Comparison of ENCODE assay signal across 20 cellular contexts in the genomic region with DNA sequence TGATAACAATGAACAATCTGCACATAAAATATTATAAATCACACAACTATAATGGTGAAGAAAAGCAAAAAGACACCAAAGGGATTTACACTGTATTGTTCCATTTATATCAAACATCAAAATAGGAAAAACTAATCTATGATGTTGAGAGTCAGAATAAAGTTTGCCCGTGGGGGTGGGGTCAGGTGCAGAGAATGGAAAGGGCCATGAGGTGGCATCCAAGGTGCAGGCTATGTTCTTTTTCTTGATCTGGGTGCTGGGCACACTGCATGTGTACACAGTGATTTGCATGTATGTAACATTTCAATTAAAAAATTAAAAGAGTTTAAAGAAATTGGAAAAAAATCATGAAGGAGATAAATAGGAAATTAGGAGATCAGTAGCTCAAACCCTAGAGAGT.
DNase-seq lines count a peak whose midpoint lies in the region; ATAC-seq, FAIRE-seq and TF ChIP-seq lines count a peak whose summit lies in the region.
"Had no signal": no experiment of that assay in that cellular context is flagged by ENCODE, and none has a peak within 500 bp of the region (broad histone marks: within the 10 kb centered on the region; RNA-seq: fewer than 3 reads in every experiment).

No MANE protein-coding gene starts in this region.

- H3K27ac ChIP-seq in H1 (ENCODE audit: low read depth, low read length) = no peak overlapping the region
- no peak overlapping the region for H3K27ac ChIP-seq in tibial nerve
- H3K27ac ChIP-seq: HL-60 had no signal

- H3K4me2 ChIP-seq in H1 (ENCODE audit: insufficient read depth in 1 of 2, low read depth in 2 of 2, low read length in 2 of 2) = no peak overlapping the region

- no peak overlapping the region for H2BK120ac ChIP-seq in H1 (replicated peaks; ENCODE audit: low read depth, low read length)

- H4K20me1 ChIP-seq in H1 (replicated peaks in 1 of 2; ENCODE audit: control insufficient read depth in 1 of 2, insufficient read depth in 2 of 2, low read length in 2 of 2) = no peaks in the 10 kb centered on the region

- no peaks in the 10 kb centered on the region for H3K79me1 ChIP-seq in H1 (ENCODE audit: low read depth, low read length)

- no peak overlapping the region for H4K91ac ChIP-seq in H1 (replicated peaks; ENCODE audit: insufficient read length, low read length)

- CTCF ChIA-PET in MCF 10A (lab: Yijun Ruan, JAX) = no interaction called here
- CTCF ChIA-PET in H1 (lab: Charles Lee; ENCODE audit: partially characterized antibody) = interaction anchor here (2.0 kb wide), 1 partner anchor 123 kb away, joined by 4 read pairs; no protein-coding TSS in a partner anchor

- POLR2A ChIA-PET in MCF 10A (lab: Yijun Ruan, JAX) (no interaction called here), H1 (lab: Charles Lee; ENCODE audit: partially characterized antibody) (no interaction called here)

- in situ Hi-C loops in T47D (cut with HindIII; ENCODE audit: low pct_unique_long_range_greater_than_20kb, low sequenced_read_pairs) = no loop called here

- H2AK5ac ChIP-seq in H1 (ENCODE audit: low read depth, low read length) = no peak overlapping the region

- H3K18ac ChIP-seq in H1 (ENCODE audit: extremely low read depth, low read length) = no peak overlapping the region

- peak; percentile 61 to 65 for TF ChIP-seq RAD21 in H1 (IDR thresholded peaks at IDR 0.05 in 1 of 2, conservative IDR thresholded peaks at IDR 0.05 in 1 of 2; ENCODE audit: low read depth in 2 of 2, low read length in 2 of 2)

- 88% methylated on average over 1 of the region's 1 CpG; no CpG with 5 or more reads in 1 of the 2 experiments for WGBS in H1 (ENCODE audit: extremely low coverage in 1 of 2, insufficient coverage in 1 of 2, insufficient read length in 1 of 2, insufficient replicate concordance in 2 of 2, low coverage in 1 of 2, low lambda C conversion rate in 2 of 2, missing lambda C conversion rate in 1 of 2), 2 experiments
- 91 to 94% methylated on average over 1 of the region's 1 CpG for WGBS in tibial nerve, 2 donors

- H3K36me3 ChIP-seq in H1 (ENCODE audit: control insufficient read depth in 2 of 4, insufficient read depth in 4 of 4, low read length in 3 of 4) (no peaks in the 10 kb centered on the region), tibial nerve (no peaks in the 10 kb centered on the region)

- TF ChIP-seq EP300 in H1 (IDR thresholded peaks at IDR 0.05; ENCODE audit: borderline replicate concordance in 1 of 2, low read depth in 2 of 2, low read length in 2 of 2) (no peak), tibial nerve (IDR thresholded peaks at IDR 0.05) (no peak)

- no peak overlapping the region for H2AFZ ChIP-seq in H1 (ENCODE audit: low read length)

- DNase-seq in T47D (ENCODE audit: low read depth in 1 of 2, low spot score in 1 of 2) (peak; percentile 26 to 56), MCF 10A (ENCODE audit: unreplicated experiment) (no peak), NCI-H69 (lab: John Stamatoyannopoulos, UW) (peak; percentile 55), H1 (ENCODE audit: low read depth in 1 of 2, low spot score in 2 of 2) (no peak), tibial nerve (ENCODE audit: low spot score in 2 of 2) (no peak), SK-N-DZ (ENCODE audit: low spot score) (no peak)
- DNase-seq: ACHN, AML-193, COR-L47, NCI-H1436 treated with DMSO at 0.1 percent for 48 hours, NCI-H2081, NCI-H2227 treated with DMSO at 0.1 percent for 48 hours, NCI-H524 treated with DMSO at 0.1 percent for 48 hours, T-helper 2 cell had no signal

- no peaks in the 10 kb centered on the region for H3K36me3 Mint-ChIP-seq in MCF 10A (ENCODE audit: insufficient read depth, unreplicated experiment)

- no peak overlapping the region for H2BK15ac ChIP-seq in H1 (ENCODE audit: low read length)

- TF ChIP-seq POLR2A in H1 (IDR thresholded peaks at IDR 0.05; ENCODE audit: control extremely low read depth in 1 of 2, low read depth in 2 of 2, low read length in 2 of 2) (no peak), tibial nerve (IDR thresholded peaks at IDR 0.05) (no peak)

- H3K27me3 ChIP-seq in H1 (replicated peaks in 1 of 4; ENCODE audit: control insufficient read depth in 3 of 4, extremely low read depth in 1 of 4, insufficient read depth in 3 of 4, low read length in 3 of 4) = no peaks in the 10 kb centered on the region
- H3K27me3 ChIP-seq in tibial nerve = no peaks in the 10 kb centered on the region

- H3K4me1 ChIP-seq in H1 (replicated peaks in 1 of 4; ENCODE audit: control insufficient read depth in 3 of 4, insufficient read depth in 4 of 4, low read length in 3 of 4) (no peaks in the 10 kb centered on the region), tibial nerve (no peaks in the 10 kb centered on the region)

- no peak overlapping the region for H3K4ac ChIP-seq in H1 (replicated peaks; ENCODE audit: insufficient read length, low read depth, low read length)

- H3K4me3 ChIP-seq in H1 (ENCODE audit: extremely low read depth in 1 of 4, insufficient read depth in 2 of 4, low read depth in 3 of 4, low read length in 4 of 4) = no peak overlapping the region
- H3K4me3 ChIP-seq in tibial nerve = no peak overlapping the region

- ATAC-seq in GM19397 (IDR thresholded peaks at IDR 0.05; ENCODE audit: unreplicated experiment) = no peak
- ATAC-seq: Panc1, Right ventricle myocardium inferior had no signal

- no TSS peak for BruUV-seq in MCF 10A (replicated peaks; lab: Mats Ljungman, UMichigan)

- H4K8ac ChIP-seq in H1 (ENCODE audit: extremely low read depth, insufficient read depth, low read length) = no peak overlapping the region

- H3K79me2 ChIP-seq in H1 (ENCODE audit: control insufficient read depth in 1 of 2, insufficient read depth in 2 of 2, low read length in 2 of 2) = no peaks in the 10 kb centered on the region

- no peak overlapping the region for H2BK12ac ChIP-seq in H1 (ENCODE audit: low read depth, low read length)

- peaks cover 2 to 3% of the 10 kb centered on the region in 2 experiments; a peak in 2 of 4 replicates for H3K9me3 ChIP-seq in H1 (ENCODE audit: insufficient read depth in 2 of 2, low read depth in 1 of 2, low read length in 1 of 2)
- peaks cover 0 to 13% (median 2%) of the 10 kb centered on the region in 4 donors for H3K9me3 ChIP-seq in tibial nerve

- peaks cover 48% of the 10 kb centered on the region for H3K9me3 Mint-ChIP-seq in MCF 10A (ENCODE audit: unreplicated experiment)

- H3K56ac ChIP-seq in H1 (replicated peaks; ENCODE audit: insufficient read length, low read depth, low read length) = no peak overlapping the region

- H2BK5ac ChIP-seq in H1 (ENCODE audit: low read depth, low read length) = no peak overlapping the region

- no peak overlapping the region for H2BK20ac ChIP-seq in H1 (ENCODE audit: low read length)

- TF ChIP-seq CTCF in MCF 10A (IDR thresholded peaks at IDR 0.05; ENCODE audit: unreplicated experiment) (no peak), H1 (IDR thresholded peaks at IDR 0.05; ENCODE audit: control extremely low read depth in 1 of 3, insufficient read depth in 1 of 3, low read depth in 1 of 3, low read length in 3 of 3) (peak in 2 of 3 experiments; percentile 16 to 19; a peak in 2 of 4 replicates), tibial nerve (IDR thresholded peaks at IDR 0.05) (no peak)

- H3K14ac ChIP-seq in H1 (ENCODE audit: insufficient read length) = no peak overlapping the region

- peaks cover 6% of the 10 kb centered on the region for H3K4me1 Mint-ChIP-seq in MCF 10A (ENCODE audit: insufficient read depth, unreplicated experiment)

- H3K9ac ChIP-seq in H1 (replicated peaks in 1 of 4; ENCODE audit: extremely low read depth in 1 of 4, low read depth in 3 of 4, low read length in 3 of 4) = no peak overlapping the region

- no peak for FAIRE-seq in H1 (lab: Jason Lieb, UNC)
- FAIRE-seq: GM19239, HTR-8/SVneo had no signal

- no peak overlapping the region for H3K4me3 Mint-ChIP-seq in MCF 10A (ENCODE audit: unreplicated experiment)

- no peaks in the 10 kb centered on the region for H3K23me2 ChIP-seq in H1 (ENCODE audit: low read depth, low read length)

- H3K23ac ChIP-seq in H1 (ENCODE audit: insufficient read length) = no peak overlapping the region

- intact Hi-C loops in MCF 10A (cut with micrococcal nuclease) = no loop called here

- H4K5ac ChIP-seq in H1 (ENCODE audit: insufficient read length, low read depth, low read length) = no peak overlapping the region

- no peak overlapping the region for H3K27ac Mint-ChIP-seq in MCF 10A (ENCODE audit: low read depth, unreplicated experiment)

- no peaks in the 10 kb centered on the region for H3K27me3 Mint-ChIP-seq in MCF 10A (ENCODE audit: insufficient read depth, unreplicated experiment)

TF ChIP-seq in H1, 55 proteins besides CTCF, POLR2A, EP300 and RAD21:
- TF ChIP-seq TAF1 (IDR thresholded peaks at IDR 0.05; ENCODE audit: low read depth, low read length) (no peak), YY1 (IDR thresholded peaks at IDR 0.05; ENCODE audit: low read depth, low read length) (no peak), SP2 (IDR thresholded peaks at IDR 0.05; ENCODE audit: low read length) (no peak), RFX5 (IDR thresholded peaks at IDR 0.05; ENCODE audit: borderline replicate concordance, low read depth, low read length) (no peak)

Comparison
In these comparisons a context has a peak if more than half of its experiments do, and no peak if none do; other contexts are left out.
1. DNase-seq: peak in T47D (2 of 2) and NCI-H69 (single experiment); none in MCF 10A (single experiment), H1 (0 of 2), tibial nerve (0 of 2) and SK-N-DZ (single experiment).
2. CTCF ChIP-seq: peak in H1 (2 of 3); none in MCF 10A (single experiment) and tibial nerve (0 of 5).